In genomic region chr6:45075246-45075645, GRCh38 we compare ENCODE assay signal across 13 cellular contexts.
A peak's percentile ranks its signal among the peaks of the same experiment; 100 is the strongest.
DNase-seq lines count a peak whose midpoint lies in the region; ATAC-seq, FAIRE-seq and TF ChIP-seq lines count a peak whose summit lies in the region.
"Had no signal": no experiment of that assay in that cellular context is flagged by ENCODE, and none has a peak within 500 bp of the region (broad histone marks: within the 10 kb centered on the region; RNA-seq: fewer than 3 reads in every experiment).

No MANE protein-coding gene starts in this region.

- FAIRE-seq in HTR-8/SVneo (lab: Jason Lieb, UNC): peak; percentile 31

- POLR2A ChIA-PET in activated CD4-positive, alpha-beta T cell treated with anti-CD3 and anti-CD28 coated beads, Interleukin-2, amount 10 ng/mL, durations not matched to agents 7 days and 5 days (lab: Charles Lee): no interaction called here

- H3K27ac Mint-ChIP-seq in mesothelial cell of epicardium: peak overlapping the region; percentile 8
- H3K27ac Mint-ChIP-seq in activated CD4-positive, alpha-beta T cell treated with anti-CD3 and anti-CD28 coated beads, Interleukin-2, amount 10 ng/mL, durations not matched to agents 7 days and 5 days: no peak overlapping the region
- H3K27ac Mint-ChIP-seq: immature natural killer cell had no signal

- ATAC-seq in mucosa of descending colon: no peak

- peaks cover 21% of the 10 kb centered on the region for H3K36me3 Mint-ChIP-seq in mesothelial cell of epicardium
- peaks cover 23% of the 10 kb centered on the region for H3K36me3 Mint-ChIP-seq in activated CD4-positive, alpha-beta T cell treated with anti-CD3 and anti-CD28 coated beads, Interleukin-2, amount 10 ng/mL, durations not matched to agents 7 days and 5 days (ENCODE audit: low read depth)

- peaks cover 22% of the 10 kb centered on the region for H3K9me3 Mint-ChIP-seq in mesothelial cell of epicardium
- H3K9me3 Mint-ChIP-seq in activated CD4-positive, alpha-beta T cell treated with anti-CD3 and anti-CD28 coated beads, Interleukin-2, amount 10 ng/mL, durations not matched to agents 7 days and 5 days: peaks cover 23% of the 10 kb centered on the region

- H3K27me3 Mint-ChIP-seq in mesothelial cell of epicardium (ENCODE audit: low read depth): no peaks in the 10 kb centered on the region
- no peaks in the 10 kb centered on the region for H3K27me3 Mint-ChIP-seq in activated CD4-positive, alpha-beta T cell treated with anti-CD3 and anti-CD28 coated beads, Interleukin-2, amount 10 ng/mL, durations not matched to agents 7 days and 5 days

- peaks cover 17% of the 10 kb centered on the region for H3K4me1 Mint-ChIP-seq in mesothelial cell of epicardium
- peaks cover 11% of the 10 kb centered on the region for H3K4me1 Mint-ChIP-seq in activated CD4-positive, alpha-beta T cell treated with anti-CD3 and anti-CD28 coated beads, Interleukin-2, amount 10 ng/mL, durations not matched to agents 7 days and 5 days

- DNase-seq in AG10803 (ENCODE audit: low read depth): peak; percentile 97
- peak; percentile 7 for DNase-seq in HTR-8/SVneo (ENCODE audit: insufficient read length, low spot score)
- DNase-seq in choroid plexus epithelial cell (ENCODE audit: low read depth): peak; percentile 97
- DNase-seq in mesothelial cell of epicardium (ENCODE audit: low spot score in 2 of 2, unreplicated experiment in 2 of 2): no peak
- DNase-seq in activated gamma-delta T cell (lab: John Stamatoyannopoulos, UW): no peak
- no peak for DNase-seq in mucosa of descending colon
- DNase-seq in OCI-M2 (lab: John Stamatoyannopoulos, UW; ENCODE audit: unreplicated experiment): no peak
- no peak for DNase-seq in activated CD4-positive, alpha-beta T cell treated with anti-CD3 and anti-CD28 coated beads, Interleukin-2, amount 10 ng/mL, durations not matched to agents 7 days and 5 days
- DNase-seq: activated gamma-delta T cell treated with Interleukin-2 at 50 U/mL for 16 hours; DMS 273 treated with DMSO at 0.1 percent for 48 hours; effector CD4-positive, alpha-beta T cell; immature natural killer cell; NCI-H1694 had no signal

- TF ChIP-seq CTCF in AG10803 (conservative IDR thresholded peaks at IDR 0.05; ENCODE audit: low read length) (no peak), choroid plexus epithelial cell (conservative IDR thresholded peaks at IDR 0.05; ENCODE audit: low read depth, low read length) (no peak), mesothelial cell of epicardium (IDR thresholded peaks at IDR 0.05; ENCODE audit: unreplicated experiment) (no peak), mucosa of descending colon (IDR thresholded peaks at IDR 0.05) (no peak)

- H3K4me3 Mint-ChIP-seq in mesothelial cell of epicardium: no peak overlapping the region
- no peak overlapping the region for H3K4me3 Mint-ChIP-seq in activated CD4-positive, alpha-beta T cell treated with anti-CD3 and anti-CD28 coated beads, Interleukin-2, amount 10 ng/mL, durations not matched to agents 7 days and 5 days
- H3K4me3 Mint-ChIP-seq: immature natural killer cell had no signal

- intact Hi-C loops in mucosa of descending colon (cut with DNase I, micrococcal nuclease): no loop called here

- H3K9me3 ChIP-seq in mucosa of descending colon: peaks cover 16% of the 10 kb centered on the region

- CTCF ChIA-PET in activated CD4-positive, alpha-beta T cell treated with anti-CD3 and anti-CD28 coated beads, Interleukin-2, amount 10 ng/mL, durations not matched to agents 7 days and 5 days (lab: Charles Lee): no interaction called here

- H3K4me1 ChIP-seq in mucosa of descending colon (ENCODE audit: low read depth): no peaks in the 10 kb centered on the region

- no peak overlapping the region for H3K4me3 ChIP-seq in AG10803 (ENCODE audit: low read length)
- no peak overlapping the region for H3K4me3 ChIP-seq in choroid plexus epithelial cell (ENCODE audit: low read depth, low read length)
- no peak overlapping the region for H3K4me3 ChIP-seq in mucosa of descending colon

- no peaks in the 10 kb centered on the region for H3K36me3 ChIP-seq in mucosa of descending colon (ENCODE audit: low read depth)

Comparison
In these comparisons a context has a peak if more than half of its experiments do, and no peak if none do; other contexts are left out.
1. DNase-seq: peak in AG10803 (single experiment), HTR-8/SVneo (single experiment) and choroid plexus epithelial cell (single experiment); none in mesothelial cell of epicardium (0 of 2), activated gamma-delta T cell (single experiment), mucosa of descending colon (0 of 3), OCI-M2 (single experiment) and activated CD4-positive, alpha-beta T cell treated with anti-CD3 and anti-CD28 coated beads, Interleukin-2, amount 10 ng/mL, durations not matched to agents 7 days and 5 days (single experiment).